In the genomic region with DNA sequence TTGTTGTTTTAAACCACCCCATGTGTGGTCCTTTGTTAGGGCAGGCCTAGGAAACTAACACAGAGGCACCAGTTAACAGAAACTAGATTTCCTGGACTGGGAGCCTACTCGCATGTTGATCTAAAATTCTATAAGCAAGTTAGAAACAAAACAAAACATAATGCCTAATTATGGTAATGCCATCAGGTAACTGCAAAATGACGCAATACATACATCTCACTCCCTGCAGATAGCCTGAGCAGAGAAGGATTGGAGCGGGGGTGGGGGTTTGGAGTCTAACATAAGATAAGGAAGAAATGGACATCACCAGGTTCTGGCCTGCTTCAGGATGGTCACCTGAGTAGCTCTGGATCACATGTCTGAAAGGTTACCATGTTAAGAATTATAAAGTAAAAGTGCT, we compare ENCODE assay signal across 14 cellular contexts.
DNase-seq lines count a peak whose midpoint lies in the region; ATAC-seq and TF ChIP-seq lines count a peak whose summit lies in the region.
"Had no signal": no experiment of that assay in that cellular context is flagged by ENCODE, and none has a peak within 500 bp of the region (broad histone marks: within the 10 kb centered on the region; RNA-seq: fewer than 3 reads in every experiment).

No MANE protein-coding gene starts in this region.

- H3K36me3 Mint-ChIP-seq in dendritic cell treated with granulocyte-macrophage colony-stimulating factor and Interleukin-4, amounts not matched to agents 40 ng/mL and 50 ng/mL, for 4 days (ENCODE audit: low read depth), result peaks cover 77% of the 10 kb centered on the region

- TF ChIP-seq EP300 in upper lobe of left lung (IDR thresholded peaks at IDR 0.05), result no peak
- no peak for TF ChIP-seq EP300 in suprapubic skin (IDR thresholded peaks at IDR 0.05)

- no peaks in the 10 kb centered on the region for H3K27me3 Mint-ChIP-seq in dendritic cell treated with granulocyte-macrophage colony-stimulating factor and Interleukin-4, amounts not matched to agents 40 ng/mL and 50 ng/mL, for 4 days

- DNase-seq in SK-N-MC (ENCODE audit: low read depth, low spot score) (no peak), lower lobe of right lung (no peak), upper lobe of left lung (no peak), suprapubic skin (ENCODE audit: low spot score in 2 of 2) (no peak), NCI-H2171 treated with DMSO at 0.1 percent for 48 hours (lab: John Stamatoyannopoulos, UW) (no peak), LoVo (ENCODE audit: low spot score) (no peak)
- DNase-seq: EL, HCEC 1CT, NCI-H1436 treated with DMSO at 0.1 percent for 48 hours, NCI-H2081 had no signal

- H3K36me3 ChIP-seq in SK-N-MC (ENCODE audit: insufficient read depth, low read length) (peaks cover 79% of the 10 kb centered on the region), lower lobe of right lung (no peaks in the 10 kb centered on the region), upper lobe of left lung (no peaks in the 10 kb centered on the region), suprapubic skin (no peaks in the 10 kb centered on the region)
- H3K36me3 ChIP-seq: BLaER1 had no signal

- H3K9me3 Mint-ChIP-seq in dendritic cell treated with granulocyte-macrophage colony-stimulating factor and Interleukin-4, amounts not matched to agents 40 ng/mL and 50 ng/mL, for 4 days, result peaks cover 7% of the 10 kb centered on the region

- H3K27ac Mint-ChIP-seq in dendritic cell treated with granulocyte-macrophage colony-stimulating factor and Interleukin-4, amounts not matched to agents 40 ng/mL and 50 ng/mL, for 4 days, result peak overlapping the region; percentile 66

- no peaks in the 10 kb centered on the region for H3K9me3 ChIP-seq in SK-N-MC (ENCODE audit: low read depth, low read length)
- no peaks in the 10 kb centered on the region for H3K9me3 ChIP-seq in lower lobe of right lung
- H3K9me3 ChIP-seq in upper lobe of left lung, result no peaks in the 10 kb centered on the region
- no peaks in the 10 kb centered on the region for H3K9me3 ChIP-seq in suprapubic skin

- TF ChIP-seq CTCF in lower lobe of right lung (IDR thresholded peaks at IDR 0.05), result no peak
- TF ChIP-seq CTCF in upper lobe of left lung (IDR thresholded peaks at IDR 0.05), result no peak
- TF ChIP-seq CTCF in suprapubic skin (IDR thresholded peaks at IDR 0.05), result no peak

- ATAC-seq in lower lobe of right lung (no peak), upper lobe of left lung (ENCODE audit: low FRiP score in 2 of 2) (no peak), GM19463 (IDR thresholded peaks at IDR 0.05; ENCODE audit: unreplicated experiment) (no peak)
- ATAC-seq: SK-N-SH treated with all-trans-retinoic acid at 6 μM for 48 hours had no signal

- H3K4me3 ChIP-seq in SK-N-MC, result no peak overlapping the region
- no peak overlapping the region for H3K4me3 ChIP-seq in lower lobe of right lung
- no peak overlapping the region for H3K4me3 ChIP-seq in upper lobe of left lung
- H3K4me3 ChIP-seq in suprapubic skin, result no peak overlapping the region
- H3K4me3 ChIP-seq: BLaER1 had no signal

- intact Hi-C loops in dendritic cell treated with granulocyte-macrophage colony-stimulating factor and Interleukin-4, amounts not matched to agents 40 ng/mL and 50 ng/mL, for 4 days (cut with micrococcal nuclease), result loop anchor here (5.0 kb wide), 2 partner anchors 40 to 115 kb away; a partner anchor contains a TSS
- intact Hi-C loops in lower lobe of right lung (cut with DNase I), result no loop called here

- no peak overlapping the region for H3K4me3 Mint-ChIP-seq in dendritic cell treated with granulocyte-macrophage colony-stimulating factor and Interleukin-4, amounts not matched to agents 40 ng/mL and 50 ng/mL, for 4 days

- no peak for TF ChIP-seq POLR2A in upper lobe of left lung (IDR thresholded peaks at IDR 0.05)
- no peak for TF ChIP-seq POLR2A in suprapubic skin (IDR thresholded peaks at IDR 0.05)

- peak overlapping the region; percentile 70; the same call in 1 of the 2 replicates for H3K27ac ChIP-seq in SK-N-MC
- peak overlapping the region; percentile 53 for H3K27ac ChIP-seq in lower lobe of right lung
- peak overlapping the region; percentile 5 to 83 (median 58) for H3K27ac ChIP-seq in upper lobe of left lung
- H3K27ac ChIP-seq in suprapubic skin, result no peak overlapping the region
- H3K27ac ChIP-seq: BLaER1 had no signal

- H3K4me1 Mint-ChIP-seq in dendritic cell treated with granulocyte-macrophage colony-stimulating factor and Interleukin-4, amounts not matched to agents 40 ng/mL and 50 ng/mL, for 4 days (ENCODE audit: low read depth), result peaks cover 94% of the 10 kb centered on the region

- WGBS in upper lobe of left lung, 2 donors, result 95 to 96% methylated on average over 3 of the region's 3 CpGs
- WGBS in suprapubic skin, result 94% methylated on average over 3 of the region's 3 CpGs

- H3K4me1 ChIP-seq in lower lobe of right lung (peaks cover 89% of the 10 kb centered on the region), upper lobe of left lung (peaks cover 39 to 67% (median 57%) of the 10 kb centered on the region in 4 donors), suprapubic skin (peaks cover 16% of the 10 kb centered on the region)
- H3K4me1 ChIP-seq: BLaER1 had no signal

- H3K27me3 ChIP-seq in lower lobe of right lung (ENCODE audit: low read depth), result no peaks in the 10 kb centered on the region
- H3K27me3 ChIP-seq in upper lobe of left lung, result no peaks in the 10 kb centered on the region
- no peaks in the 10 kb centered on the region for H3K27me3 ChIP-seq in suprapubic skin
- H3K27me3 ChIP-seq: BLaER1 had no signal

- no peak overlapping the region for H3K9ac ChIP-seq in SK-N-MC (ENCODE audit: insufficient read length)
- H3K9ac ChIP-seq: BLaER1 had no signal
